Comparison of ENCODE assay signal across 8 cellular contexts in the genomic region with DNA sequence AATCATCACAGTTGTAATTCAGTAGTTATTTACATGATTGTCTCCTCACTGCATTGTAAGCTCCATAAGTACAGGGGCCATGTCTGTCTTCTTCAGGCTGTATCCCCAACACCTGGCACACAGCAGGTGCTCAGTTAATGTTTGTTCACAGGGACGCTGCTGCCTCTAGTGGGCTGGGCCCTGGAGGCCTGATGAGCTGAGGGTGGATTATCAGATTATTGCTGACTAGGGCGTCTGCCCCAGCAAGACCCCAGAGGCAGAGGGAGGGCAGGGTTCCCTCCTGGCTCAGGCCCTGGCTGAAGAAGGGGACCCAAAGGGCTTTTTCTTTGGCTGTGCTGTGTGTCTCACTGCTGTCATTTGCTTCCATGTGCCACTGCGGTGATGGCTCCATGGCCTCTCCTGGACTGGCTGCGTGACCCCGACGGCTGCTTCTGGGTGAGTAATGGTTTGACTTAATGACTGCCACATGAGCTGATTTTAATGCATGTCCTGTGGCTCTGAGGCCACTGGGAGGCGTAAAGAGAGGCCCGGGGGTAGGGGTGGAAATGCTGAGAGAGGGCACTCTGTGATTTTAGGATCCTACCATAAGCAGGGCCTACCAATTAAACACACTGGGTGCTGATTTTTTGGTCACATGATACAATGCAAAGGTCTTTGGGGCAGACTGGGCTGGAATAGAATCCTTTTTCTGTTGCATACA. TPM values are rescaled to one million over a fixed set of nuclear protein-coding genes. Genes with fewer than 3 reads are reported as not detected.
DNase-seq lines count a peak whose midpoint lies in the region; ATAC-seq and TF ChIP-seq lines count a peak whose summit lies in the region.

No MANE protein-coding gene starts in this region.

- CTCF ChIA-PET in AG04450 (lab: Charles Lee): interaction anchor here (0.9 to 5.2 kb wide), 5 partner anchors 9 to 309 kb away, joined by 3 to 53 read pairs (median 5); no protein-coding TSS in a partner anchor

- intact Hi-C loops in activated T-helper 1 cell treated with anti-CD3 and anti-CD28 coated beads, Interleukin-12 subunit alpha, Interleukin-12 subunit beta, Interleukin-2, Interleukin-4 antibody, amounts not matched to agents 30 ng/mL and 10 ng/mL and 1 ng/mL, durations not matched to agents 14 hours and 24 hours and 36 hours (cut with micrococcal nuclease): no loop called here

- no peak for DNase-seq in AG04450 (ENCODE audit: low read depth, low spot score)
- no peak for DNase-seq in T-helper 17 cell
- no peak for DNase-seq in fibroblast of villous mesenchyme (ENCODE audit: low read depth)
- DNase-seq in activated T-helper 1 cell treated with anti-CD3 and anti-CD28 coated beads, Interleukin-12 subunit alpha, Interleukin-12 subunit beta, Interleukin-2, Interleukin-4 antibody, amounts not matched to agents 30 ng/mL and 10 ng/mL and 1 ng/mL, durations not matched to agents 14 hours and 24 hours and 36 hours (ENCODE audit: low spot score): no peak
- no peak for DNase-seq in NK-92 (lab: John Stamatoyannopoulos, UW; ENCODE audit: unreplicated experiment)
- DNase-seq in activated CD8-positive, alpha-beta memory T cell treated with anti-CD3 and anti-CD28 coated beads, Interleukin-2, amount 50 U/mL, for 4 hours: no peak

- ATAC-seq in T-helper 17 cell: peak; percentile 65
- no peak for ATAC-seq in HG02610 (IDR thresholded peaks at IDR 0.05; ENCODE audit: unreplicated experiment)

- H3K27ac Mint-ChIP-seq in T-helper 17 cell: no peak overlapping the region
- H3K27ac Mint-ChIP-seq in activated T-helper 1 cell treated with anti-CD3 and anti-CD28 coated beads, Interleukin-12 subunit alpha, Interleukin-12 subunit beta, Interleukin-2, Interleukin-4 antibody, amounts not matched to agents 30 ng/mL and 10 ng/mL and 1 ng/mL, durations not matched to agents 14 hours and 24 hours and 36 hours: no peak overlapping the region

- no peaks in the 10 kb centered on the region for H3K36me3 Mint-ChIP-seq in T-helper 17 cell (ENCODE audit: low read depth)
- peaks cover 10% of the 10 kb centered on the region for H3K36me3 Mint-ChIP-seq in activated T-helper 1 cell treated with anti-CD3 and anti-CD28 coated beads, Interleukin-12 subunit alpha, Interleukin-12 subunit beta, Interleukin-2, Interleukin-4 antibody, amounts not matched to agents 30 ng/mL and 10 ng/mL and 1 ng/mL, durations not matched to agents 14 hours and 24 hours and 36 hours (ENCODE audit: low read depth)

- no peaks in the 10 kb centered on the region for H3K9me3 Mint-ChIP-seq in activated T-helper 1 cell treated with anti-CD3 and anti-CD28 coated beads, Interleukin-12 subunit alpha, Interleukin-12 subunit beta, Interleukin-2, Interleukin-4 antibody, amounts not matched to agents 30 ng/mL and 10 ng/mL and 1 ng/mL, durations not matched to agents 14 hours and 24 hours and 36 hours

- H3K4me3 Mint-ChIP-seq in T-helper 17 cell: no peak overlapping the region
- H3K4me3 Mint-ChIP-seq in activated T-helper 1 cell treated with anti-CD3 and anti-CD28 coated beads, Interleukin-12 subunit alpha, Interleukin-12 subunit beta, Interleukin-2, Interleukin-4 antibody, amounts not matched to agents 30 ng/mL and 10 ng/mL and 1 ng/mL, durations not matched to agents 14 hours and 24 hours and 36 hours: no peak overlapping the region

- H3K9me3 ChIP-seq in AG04450 (ENCODE audit: control insufficient read depth, insufficient read depth, low read length) (no peaks in the 10 kb centered on the region), T-helper 17 cell (ENCODE audit: control insufficient read depth, low read length, poor library complexity, severe bottlenecking) (no peaks in the 10 kb centered on the region)

- no peak overlapping the region for H3K27ac ChIP-seq in AG04450 (ENCODE audit: low read depth, low read length)

- no peaks in the 10 kb centered on the region for H3K27me3 Mint-ChIP-seq in T-helper 17 cell
- H3K27me3 Mint-ChIP-seq in activated T-helper 1 cell treated with anti-CD3 and anti-CD28 coated beads, Interleukin-12 subunit alpha, Interleukin-12 subunit beta, Interleukin-2, Interleukin-4 antibody, amounts not matched to agents 30 ng/mL and 10 ng/mL and 1 ng/mL, durations not matched to agents 14 hours and 24 hours and 36 hours (ENCODE audit: insufficient read depth): no peaks in the 10 kb centered on the region

- POLR2A ChIA-PET in AG04450 (lab: Yijun Ruan, JAX): interaction anchor here (0.6 kb wide), 1 partner anchor 12 kb away, joined by 3 read pairs; no protein-coding TSS in a partner anchor

- peak; percentile 45 for TF ChIP-seq CTCF in AG04450 (IDR thresholded peaks at IDR 0.05; ENCODE audit: low read depth, low read length)
- TF ChIP-seq CTCF in GM12874 (IDR thresholded peaks at IDR 0.05; ENCODE audit: insufficient read depth, low read depth, low read length): peak; percentile 40
- peak; percentile 39 for TF ChIP-seq CTCF in fibroblast of villous mesenchyme (IDR thresholded peaks at IDR 0.05; ENCODE audit: insufficient read depth, low read depth, low read length)

- H3K4me1 Mint-ChIP-seq in T-helper 17 cell: peaks cover 34% of the 10 kb centered on the region
- H3K4me1 Mint-ChIP-seq in activated T-helper 1 cell treated with anti-CD3 and anti-CD28 coated beads, Interleukin-12 subunit alpha, Interleukin-12 subunit beta, Interleukin-2, Interleukin-4 antibody, amounts not matched to agents 30 ng/mL and 10 ng/mL and 1 ng/mL, durations not matched to agents 14 hours and 24 hours and 36 hours (ENCODE audit: low read depth): peaks cover 29% of the 10 kb centered on the region

- peaks cover 7% of the 10 kb centered on the region for H3K27me3 ChIP-seq in AG04450 (ENCODE audit: control insufficient read depth, insufficient read depth, low read length)

- no peak overlapping the region for H3K4me3 ChIP-seq in AG04450 (ENCODE audit: low read depth, low read length)
- H3K4me3 ChIP-seq in fibroblast of villous mesenchyme (ENCODE audit: low read depth, low read length): no peak overlapping the region

RNA-seq across cellular contexts. Expression of gene EPB41, which starts 20.8 kb away (rescaled TPM):
- 6.5 and 7.8 TPM in 2 replicates for polyA plus RNA-seq in AG04450 (2011; rRNA removed)
- 11.2 TPM in 2 replicates for polyA minus RNA-seq in AG04450 (2011; rRNA and poly(A)+ RNA removed)
- total RNA-seq in T-helper 17 cell (100 to 1,000 TPM; 193 to 221 TPM), fibroblast of villous mesenchyme (5.5 and 9.5 TPM in 2 replicates)
- total RNA-seq in activated T-helper 1 cell treated with anti-CD3 and anti-CD28 coated beads, Interleukin-12 subunit alpha, Interleukin-12 subunit beta, Interleukin-2, Interleukin-4 antibody, amounts not matched to agents 30 ng/mL and 10 ng/mL and 1 ng/mL, durations not matched to agents 14 hours and 24 hours and 36 hours: 70.0 and 74.9 TPM in 2 replicates
